In genomic region chr7:104225441-104225840, GRCh38 we compare ENCODE assay signal across 15 cellular contexts.
"Had no signal": no experiment of that assay in that cellular context is flagged by ENCODE, and none has a peak within 500 bp of the region (broad histone marks: within the 10 kb centered on the region; RNA-seq: fewer than 3 reads in every experiment).

No MANE protein-coding gene starts in this region.

- DNase-seq: effector memory CD4-positive, alpha-beta T cell; heart left ventricle; hippocampal formation; mammary epithelial cell; naive thymus-derived CD4-positive, alpha-beta T cell; nephron progenitor cell; psoas muscle; retina; spleen; stimulated activated CD4-positive, alpha-beta T cell treated with anti-CD3 and anti-CD28 coated beads, Interleukin-15, amount 100 ng/mL, for 24 hours; stimulated activated CD4-positive, alpha-beta T cell treated with anti-CD3 and anti-CD28 coated beads, Interleukin-1b, Interleukin-23, amount 100 ng/mL, for 48 hours; stimulated activated CD4-positive, alpha-beta T cell treated with anti-CD3 and anti-CD28 coated beads, Interleukin-4, amount 100 ng/mL, for 24 hours; tibial artery; upper lobe of left lung; uterus had no signal
